8 cellular contexts compared by ENCODE assay signal in the genomic region with DNA sequence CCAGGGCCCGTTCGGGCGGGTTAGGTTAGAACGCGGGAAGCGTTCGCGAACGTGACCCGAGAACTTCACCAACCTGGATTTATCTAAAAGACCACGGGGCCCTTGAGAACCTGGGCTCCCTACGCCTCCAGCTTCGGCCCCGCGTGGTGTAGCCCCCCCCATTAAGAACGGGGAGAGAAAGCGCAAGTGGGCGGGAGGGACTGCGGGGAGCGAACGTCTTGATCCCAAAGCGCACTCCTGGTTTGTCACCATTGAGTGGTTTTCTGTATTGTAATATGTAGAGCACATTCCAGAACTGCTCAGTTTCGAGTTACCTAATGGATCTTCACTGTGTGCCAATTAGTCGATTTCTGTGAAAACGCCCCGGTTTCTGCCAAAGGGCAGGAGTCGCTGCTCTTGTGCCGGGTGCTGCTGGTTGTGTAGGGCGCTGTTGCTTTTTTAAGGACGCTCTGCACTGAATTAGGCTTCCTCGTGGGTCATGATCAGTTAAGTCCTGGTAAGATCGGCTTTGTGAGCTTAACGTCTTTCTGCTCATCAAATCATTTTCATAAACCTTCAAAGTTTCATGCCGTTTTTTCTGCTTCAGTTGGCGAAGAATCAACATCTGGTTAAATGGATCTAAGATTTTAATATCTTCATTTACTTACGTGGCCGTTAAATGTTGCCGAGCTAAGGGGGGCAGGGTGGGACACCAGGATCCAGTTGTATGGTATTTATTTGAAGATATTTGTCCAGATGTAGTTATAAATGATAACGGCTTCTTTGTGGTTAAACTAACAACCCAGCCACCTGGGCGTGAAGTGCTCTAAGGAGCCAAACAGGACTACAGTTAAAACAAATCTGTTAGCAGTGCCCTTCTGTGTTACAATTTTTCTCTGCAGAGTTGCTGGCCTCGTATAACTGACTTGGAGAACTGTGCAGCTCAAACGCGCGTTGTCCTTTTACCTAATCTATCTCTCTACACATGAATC. TPM values are rescaled to one million over a fixed set of nuclear protein-coding genes. Genes with fewer than 3 reads are reported as not detected.
DNase-seq lines count a peak whose midpoint lies in the region; ATAC-seq and TF ChIP-seq lines count a peak whose summit lies in the region.

No MANE protein-coding gene starts in this region.

- CTCF ChIA-PET in BJ (lab: Yijun Ruan, JAX) = interaction anchor here (0.8 to 7.9 kb wide), 19 partner anchors 10 to 299 kb away, joined by 3 to 93 read pairs (median 4); no protein-coding TSS in a partner anchor

- H3K27me3 ChIP-seq in BJ (ENCODE audit: control insufficient read depth, insufficient read depth, low read length) (no peaks in the 10 kb centered on the region), fibroblast of lung (ENCODE audit: control insufficient read depth, insufficient read depth, low read length) (no peaks in the 10 kb centered on the region), testis (no peaks in the 10 kb centered on the region)

- H3K36me3 ChIP-seq in BJ (ENCODE audit: control insufficient read depth, insufficient read depth, low read length) (no peaks in the 10 kb centered on the region), fibroblast of lung (ENCODE audit: control insufficient read depth, insufficient read depth, low read length) (no peaks in the 10 kb centered on the region), testis (ENCODE audit: low read depth, missing control alignments) (no peaks in the 10 kb centered on the region)

- peak overlapping the region; percentile 72 for H3K9ac ChIP-seq in fibroblast of lung (ENCODE audit: insufficient read depth, low read length)

- intact Hi-C loops in testis (cut with DNase I; ENCODE audit: low total_unique reads) = loop anchor here (5.0 kb wide), 1 partner anchor 232 kb away; no protein-coding TSS in a partner anchor

- H4K20me1 ChIP-seq in fibroblast of lung (ENCODE audit: control insufficient read depth, extremely low read depth, insufficient read depth, low read length) = no peaks in the 10 kb centered on the region

- peak overlapping the region; percentile 77 for H3K4me2 ChIP-seq in fibroblast of lung (ENCODE audit: extremely low read depth, insufficient read depth, low read length)

- peak overlapping the region; percentile 17 for H2AFZ ChIP-seq in fibroblast of lung (ENCODE audit: low read length)

- TF ChIP-seq CTCF in BJ (IDR thresholded peaks at IDR 0.05; ENCODE audit: insufficient read depth, low read depth, low read length) (peak; percentile 21; the same call in 1 of the 2 replicates), fibroblast of lung (conservative IDR thresholded peaks at IDR 0.05 in 1 of 2, IDR thresholded peaks at IDR 0.05 in 1 of 2; ENCODE audit: low read depth in 1 of 2, low read length in 2 of 2) (no peak), neural crest cell (conservative IDR thresholded peaks at IDR 0.05) (no peak), testis (IDR thresholded peaks at IDR 0.05) (no peak)

- peaks cover 41% of the 10 kb centered on the region for H3K4me1 Mint-ChIP-seq in neural crest cell

- H3K9me3 Mint-ChIP-seq in neural crest cell = no peaks in the 10 kb centered on the region

- H3K4me3 ChIP-seq in BJ (ENCODE audit: low read depth, low read length) (peak overlapping the region; percentile 77), fibroblast of lung (replicated peaks in 1 of 4; ENCODE audit: control extremely low read depth in 1 of 4, insufficient read depth in 1 of 4, low read depth in 3 of 4, low read length in 4 of 4) (peak overlapping the region; percentile 60 to 90 (median 76)), testis (peak overlapping the region; percentile 77 to 79)

- peaks cover 6% of the 10 kb centered on the region for H3K79me2 ChIP-seq in fibroblast of lung (ENCODE audit: control insufficient read depth, insufficient read depth, low read length)

- peak overlapping the region; percentile 98 for H3K27ac Mint-ChIP-seq in neural crest cell (ENCODE audit: unreplicated experiment)

- DNase-seq in BJ (ENCODE audit: low read depth) = no peak
- DNase-seq in NOMO-1 (lab: John Stamatoyannopoulos, UW; ENCODE audit: unreplicated experiment in 2 of 2) = peak; percentile 45 to 55
- peak; percentile 37 for DNase-seq in activated T-cell treated with anti-CD3 and anti-CD28 coated beads for 1 hour (ENCODE audit: low read depth)
- peak; percentile 61 to 69 for DNase-seq in fibroblast of lung (ENCODE audit: low read depth in 2 of 2)
- DNase-seq in neural crest cell (ENCODE audit: low read depth, low spot score) = peak; percentile 12
- peak; percentile 50 for DNase-seq in testis

- H3K9me3 ChIP-seq in fibroblast of lung (ENCODE audit: control insufficient read depth, insufficient read depth, low read depth, low read length) = no peaks in the 10 kb centered on the region
- H3K9me3 ChIP-seq in testis = no peaks in the 10 kb centered on the region

- peaks cover 3% of the 10 kb centered on the region for H3K27me3 Mint-ChIP-seq in neural crest cell (ENCODE audit: low read depth)

- POLR2A ChIA-PET in BJ (lab: Charles Lee) = interaction anchor here (0.7 to 0.8 kb wide), 2 partner anchors 34 to 229 kb away, joined by 3 to 5 read pairs; no protein-coding TSS in a partner anchor

- no peak for TF ChIP-seq POLR2A in testis (IDR thresholded peaks at IDR 0.05)

- ATAC-seq in GM19043 (IDR thresholded peaks at IDR 0.05; ENCODE audit: low read depth, unreplicated experiment) (peak; percentile 40), HG03378 (IDR thresholded peaks at IDR 0.05; ENCODE audit: unreplicated experiment) (peak; percentile 19)

- peak overlapping the region; percentile 94 for H3K4me3 Mint-ChIP-seq in neural crest cell

- H3K4me1 ChIP-seq in fibroblast of lung (ENCODE audit: control insufficient read depth, extremely low read depth, insufficient read depth, low read length) = peaks cover 2% of the 10 kb centered on the region
- H3K4me1 ChIP-seq in testis = no peaks in the 10 kb centered on the region

- H3K27ac ChIP-seq in fibroblast of lung (ENCODE audit: insufficient read depth, low read length) (peak overlapping the region; percentile 53), testis (peak overlapping the region; percentile 41 to 80)

- WGBS in testis, 2 donors = 0 to 1% methylated on average over 43 to 44 of the region's 44 CpGs

- peaks cover 7% of the 10 kb centered on the region for H3K36me3 Mint-ChIP-seq in neural crest cell (ENCODE audit: low read depth)

RNA-seq across cellular contexts. Expression of gene MND1, which starts 0.8 kb away (rescaled TPM):
- polyA plus RNA-seq in BJ (2011; rRNA removed) (0.44 and 2.2 TPM in 2 replicates), fibroblast of lung (2.2 and 7.8 TPM in 2 replicates), testis (ENCODE audit: insufficient read depth, low read depth, low replicate concordance) (17.5 TPM)
- polyA minus RNA-seq in BJ (2011; rRNA and poly(A)+ RNA removed) = 0.28 and 0.72 TPM in 2 replicates
- total RNA-seq in fibroblast of lung (1.0 and 5.8 TPM in 2 replicates), neural crest cell (33.6 and 36.1 TPM in 2 replicates), testis (10 to 100 TPM in 1 of 2 donors, 1 to 10 TPM in 1; 8.3 to 11.4 TPM)
- 2.0 and 7.7 TPM in 2 replicates for polyA plus RNA-seq in fibroblast of lung (2012)
- not detected in 2 replicates for polyA minus RNA-seq in fibroblast of lung (ENCODE audit: low replicate concordance)
